15 cellular contexts compared by ENCODE assay signal in genomic region chr15:65338366-65338765, GRCh38.
DNase-seq lines count a peak whose midpoint lies in the region; ATAC-seq and TF ChIP-seq lines count a peak whose summit lies in the region.
"Had no signal": no experiment of that assay in that cellular context is flagged by ENCODE, and none has a peak within 500 bp of the region (broad histone marks: within the 10 kb centered on the region; RNA-seq: fewer than 3 reads in every experiment).

No MANE protein-coding gene starts in this region.

- no peaks in the 10 kb centered on the region for H3K36me3 Mint-ChIP-seq in nephron (ENCODE audit: low read depth)

- DNase-seq in DMS153 (lab: John Stamatoyannopoulos, UW): peak; percentile 27
- no peak for DNase-seq in DMS153 treated with DMSO at 0.1 percent for 48 hours (lab: John Stamatoyannopoulos, UW; ENCODE audit: unreplicated experiment)
- peak; percentile 42 for DNase-seq in NCI-H1105 treated with DMSO at 0.1 percent for 48 hours (lab: John Stamatoyannopoulos, UW)
- DNase-seq in RPMI8226: peak; percentile 63
- DNase-seq in effector CD8-positive, alpha-beta T cell (lab: John Stamatoyannopoulos, UW): no peak
- DNase-seq: activated naive CD4-positive, alpha-beta T cell treated with anti-CD3 and anti-CD28 coated beads for 36 hours; activated T-cell treated with anti-CD3 and anti-CD28 coated beads for 4 hours; foreskin fibroblast; hypothalamus; Peyer's patch had no signal

- TF ChIP-seq CTCF in nephron (IDR thresholded peaks at IDR 0.05; ENCODE audit: unreplicated experiment in 3 of 3): no peak

- ATAC-seq in GM18511 (IDR thresholded peaks at IDR 0.05; ENCODE audit: unreplicated experiment): no peak
- no peak for ATAC-seq in GM18873 (IDR thresholded peaks at IDR 0.05; ENCODE audit: low FRiP score, unreplicated experiment)

- H3K9me3 Mint-ChIP-seq in nephron: no peaks in the 10 kb centered on the region
- H3K9me3 Mint-ChIP-seq: activated naive CD4-positive, alpha-beta T cell treated with anti-CD3 and anti-CD28 coated beads for 36 hours; memory B cell had no signal

- H3K27me3 Mint-ChIP-seq in nephron (ENCODE audit: low read depth): peaks cover 8% of the 10 kb centered on the region

- H3K4me1 Mint-ChIP-seq in nephron: peaks cover 24% of the 10 kb centered on the region

- H3K4me3 Mint-ChIP-seq in nephron: no peak overlapping the region
- H3K4me3 Mint-ChIP-seq: activated naive CD4-positive, alpha-beta T cell treated with anti-CD3 and anti-CD28 coated beads for 36 hours; B cell; memory B cell had no signal

- H3K27ac Mint-ChIP-seq in nephron: peak overlapping the region in 2 of 3 experiments; percentile 34 to 68
- H3K27ac Mint-ChIP-seq: activated naive CD4-positive, alpha-beta T cell treated with anti-CD3 and anti-CD28 coated beads for 36 hours; B cell; memory B cell had no signal

Comparison
In these comparisons a context has a peak if more than half of its experiments do, and no peak if none do; other contexts are left out.
1. DNase-seq: peak in DMS153 (single experiment), NCI-H1105 treated with DMSO at 0.1 percent for 48 hours (single experiment) and RPMI8226 (single experiment); none in DMS153 treated with DMSO at 0.1 percent for 48 hours (single experiment) and effector CD8-positive, alpha-beta T cell (single experiment).